In the genomic region with DNA sequence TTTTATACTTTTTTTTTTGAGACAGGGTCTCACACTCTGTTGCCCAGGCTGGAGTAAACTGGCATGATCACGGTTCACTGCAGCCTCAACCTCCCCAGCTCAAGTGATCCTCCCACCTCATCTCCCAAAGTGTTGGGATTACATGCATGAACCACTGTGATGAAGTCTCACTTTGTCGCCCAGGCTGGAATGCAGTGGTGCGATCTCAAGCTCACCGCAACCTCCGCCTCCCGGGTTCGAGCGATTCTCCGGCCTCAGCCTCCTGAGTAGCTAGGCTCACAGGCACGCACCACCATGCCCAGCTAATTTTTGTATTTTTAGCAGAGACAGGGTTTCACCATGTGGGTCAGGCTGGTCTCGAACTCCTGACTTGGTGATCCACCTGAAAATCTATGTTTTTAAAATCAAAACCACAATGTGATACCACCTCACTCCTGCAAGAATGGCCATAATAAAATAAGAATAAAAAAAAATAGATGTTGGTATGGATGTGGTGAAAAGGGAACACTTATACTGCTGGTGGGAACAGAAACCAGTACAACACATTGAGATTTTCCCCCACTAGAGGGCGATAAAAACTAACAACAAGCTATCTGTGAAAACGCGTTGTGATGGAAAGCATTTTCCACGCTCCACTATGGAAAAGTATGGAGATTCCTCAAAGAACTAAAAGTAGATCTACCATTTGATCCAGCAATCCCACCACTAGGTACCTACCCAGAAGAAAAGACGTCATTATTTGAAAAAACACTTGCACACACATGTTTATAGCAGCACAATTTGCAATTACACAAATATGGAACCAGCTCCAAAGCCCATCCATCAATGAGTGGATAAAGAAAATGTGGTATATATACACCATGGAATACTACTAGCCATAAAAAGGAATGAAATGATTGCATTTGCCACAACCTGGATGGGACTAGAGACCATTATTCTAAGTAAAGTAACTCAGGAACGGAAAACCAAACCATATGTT, we compare ENCODE assay signal across 8 cellular contexts. TPM values are rescaled to one million over a fixed set of nuclear protein-coding genes. Genes with fewer than 3 reads are reported as not detected.
DNase-seq lines count a peak whose midpoint lies in the region; ATAC-seq and TF ChIP-seq lines count a peak whose summit lies in the region.

No MANE protein-coding gene starts in this region.

- intact Hi-C loops in left ventricle myocardium inferior (cut with micrococcal nuclease): no loop called here
- intact Hi-C loops in Right ventricle myocardium inferior (cut with DNase I): loop anchor here (5.0 kb wide), 1 partner anchor 61 kb away; no protein-coding TSS in a partner anchor
- intact Hi-C loops in left lung (cut with DNase I): loop anchor here in 1 of 2 donors (10.0 kb wide), 1 partner anchor 1231 kb away; no protein-coding TSS in a partner anchor

- H3K36me3 ChIP-seq in left ventricle myocardium inferior (peaks cover 70% of the 10 kb centered on the region), left lung (peaks cover 0 to 77% of the 10 kb centered on the region in 2 donors)

- no peak overlapping the region for H3K4me3 ChIP-seq in left ventricle myocardium inferior
- H3K4me3 ChIP-seq in left lung: no peak overlapping the region

- H3K4me1 Mint-ChIP-seq in brain: peaks cover 6% of the 10 kb centered on the region
- peaks cover 6% of the 10 kb centered on the region for H3K4me1 Mint-ChIP-seq in T-helper 17 cell

- H3K9me3 Mint-ChIP-seq in brain: no peaks in the 10 kb centered on the region

- no peak overlapping the region for H3K27ac Mint-ChIP-seq in brain
- no peak overlapping the region for H3K27ac Mint-ChIP-seq in T-helper 17 cell

- H3K36me3 Mint-ChIP-seq in brain (peaks cover 53% of the 10 kb centered on the region), T-helper 17 cell (ENCODE audit: low read depth) (peaks cover 6% of the 10 kb centered on the region)

- ATAC-seq in Right ventricle myocardium inferior (no peak), left lung (peak; percentile 42), GM21825 (IDR thresholded peaks at IDR 0.05; ENCODE audit: unreplicated experiment) (no peak), T-helper 17 cell (no peak)

- DNase-seq in left ventricle myocardium inferior: no peak
- no peak for DNase-seq in Right ventricle myocardium inferior (ENCODE audit: missing footprints)
- DNase-seq in NCI-H146 treated with DMSO at 0.1 percent for 48 hours (lab: John Stamatoyannopoulos, UW; ENCODE audit: unreplicated experiment): peak; percentile 3
- no peak for DNase-seq in left lung
- DNase-seq in stimulated activated CD8-positive, alpha-beta memory T cell treated with anti-CD3 and anti-CD28 coated beads, Interleukin-4, amount 100 ng/mL, for 48 hours: no peak
- DNase-seq in T-helper 17 cell: no peak

- TF ChIP-seq CTCF in left ventricle myocardium inferior (IDR thresholded peaks at IDR 0.05; ENCODE audit: borderline replicate concordance) (peak; percentile 74), brain (conservative IDR thresholded peaks at IDR 0.05) (peak; percentile 41 to 69), left lung (IDR thresholded peaks at IDR 0.05) (peak; percentile 38 to 58)

- H3K27ac ChIP-seq in left ventricle myocardium inferior (replicated peaks) (no peak overlapping the region), left lung (no peak overlapping the region)

- no peaks in the 10 kb centered on the region for H3K27me3 ChIP-seq in left ventricle myocardium inferior (ENCODE audit: low read depth)
- H3K27me3 ChIP-seq in left lung: no peaks in the 10 kb centered on the region

- H3K27me3 Mint-ChIP-seq in brain: no peaks in the 10 kb centered on the region
- no peaks in the 10 kb centered on the region for H3K27me3 Mint-ChIP-seq in T-helper 17 cell

- H3K4me3 Mint-ChIP-seq in brain (no peak overlapping the region), T-helper 17 cell (no peak overlapping the region)

- peaks cover 31% of the 10 kb centered on the region for H3K4me1 ChIP-seq in left ventricle myocardium inferior
- no peaks in the 10 kb centered on the region for H3K4me1 ChIP-seq in left lung

- H3K9me3 ChIP-seq in left ventricle myocardium inferior (replicated peaks) (no peaks in the 10 kb centered on the region), left lung (no peaks in the 10 kb centered on the region), T-helper 17 cell (ENCODE audit: control insufficient read depth, low read length, poor library complexity, severe bottlenecking) (no peaks in the 10 kb centered on the region)

RNA-seq across cellular contexts. Expression of a gene that starts 26.8 kb away (rescaled TPM):
- total RNA-seq in left ventricle myocardium inferior (not detected), Right ventricle myocardium inferior (not detected), left lung (1 to 10 TPM in 1 of 2 donors, under 1 TPM in 1; 0.81 to 4.0 TPM), T-helper 17 cell (not detected)
- polyA plus RNA-seq in brain (ENCODE audit: insufficient read depth, low read depth, low replicate concordance): 0.19 TPM
